21 cellular contexts compared by ENCODE assay signal in genomic region chr3:43009547-43009946, GRCh38. TPM values are rescaled to one million over a fixed set of nuclear protein-coding genes. Genes with fewer than 3 reads are reported as not detected.
"Had no signal": no experiment of that assay in that cellular context is flagged by ENCODE, and none has a peak within 500 bp of the region (broad histone marks: within the 10 kb centered on the region; RNA-seq: fewer than 3 reads in every experiment).

No MANE protein-coding gene starts in this region.

- H3K4me3 Mint-ChIP-seq: activated CD4-positive, alpha-beta T cell treated with anti-CD3 and anti-CD28 coated beads, Interleukin-2, amount 10 ng/mL, durations not matched to agents 24 days and 14 days; activated CD8-positive, alpha-beta T cell treated with anti-CD3 and anti-CD28 coated beads, Interleukin-2, amount 10 ng/mL, durations not matched to agents 7 days and 5 days; activated naive CD4-positive, alpha-beta T cell treated with anti-CD3 and anti-CD28 coated beads for 36 hours; activated naive CD8-positive, alpha-beta T cell treated with anti-CD3 and anti-CD28 coated beads, Interleukin-2, amount 50 U/mL, for 24 hours; activated T-cell treated with anti-CD3 and anti-CD28 coated beads, Interleukin-2, amount 50 U/mL, for 24 hours; brain; central memory CD8-positive, alpha-beta T cell; nephron had no signal

- H3K27me3 ChIP-seq: tibial artery had no signal

- H3K27me3 Mint-ChIP-seq: activated CD4-positive, alpha-beta T cell treated with anti-CD3 and anti-CD28 coated beads, Interleukin-2, amount 10 ng/mL, durations not matched to agents 24 days and 14 days; activated naive CD8-positive, alpha-beta T cell treated with anti-CD3 and anti-CD28 coated beads, Interleukin-2, amount 50 U/mL, for 24 hours; activated T-cell treated with anti-CD3 and anti-CD28 coated beads, Interleukin-2, amount 50 U/mL, for 24 hours; central memory CD8-positive, alpha-beta T cell had no signal

- H3K4me3 ChIP-seq: coronary artery, lung, tibial artery had no signal

- H3K36me3 Mint-ChIP-seq: brain had no signal

- H3K27ac ChIP-seq: coronary artery, tibial artery had no signal

- ATAC-seq: activated CD8-positive, alpha-beta T cell treated with anti-CD3 and anti-CD28 coated beads, Interleukin-2, amount 10 ng/mL, durations not matched to agents 7 days and 5 days; activated naive CD8-positive, alpha-beta T cell treated with anti-CD3 and anti-CD28 coated beads, Interleukin-2, amount 50 U/mL, for 24 hours; left cardiac atrium; stimulated activated naive CD8-positive, alpha-beta T cell treated with anti-CD3 and anti-CD28 coated beads, Interleukin-15, Interleukin-2, amounts not matched to agents 100 U/mL and 50 U/mL, for 24 hours had no signal

- H3K9me3 Mint-ChIP-seq: activated CD4-positive, alpha-beta T cell treated with anti-CD3 and anti-CD28 coated beads, Interleukin-2, amount 10 ng/mL, durations not matched to agents 24 days and 14 days; activated naive CD4-positive, alpha-beta T cell treated with anti-CD3 and anti-CD28 coated beads for 36 hours; activated naive CD8-positive, alpha-beta T cell treated with anti-CD3 and anti-CD28 coated beads, Interleukin-2, amount 50 U/mL, for 24 hours; activated T-helper 2 cell treated with anti-CD3 and anti-CD28 coated beads, Interferon-gamma antibody, Interleukin-2, Interleukin-4, amounts not matched to agents 10 μg/mL and 5 μg/mL and 100 μg/mL, durations not matched to agents 14 hours and 24 hours and 36 hours; brain; central memory CD8-positive, alpha-beta T cell; nephron had no signal

- H3K36me3 ChIP-seq: tibial artery had no signal

- H3K9me3 ChIP-seq: tibial artery had no signal

- H3K4me1 Mint-ChIP-seq: activated CD4-positive, alpha-beta T cell treated with anti-CD3 and anti-CD28 coated beads, Interleukin-2, amount 10 ng/mL, durations not matched to agents 24 days and 14 days; brain; central memory CD8-positive, alpha-beta T cell had no signal

- DNase-seq: activated CD4-positive, alpha-beta T cell treated with anti-CD3 and anti-CD28 coated beads, Interleukin-2, amount 10 ng/mL, durations not matched to agents 24 days and 14 days; activated CD8-positive, alpha-beta T cell treated with anti-CD3 and anti-CD28 coated beads, Interleukin-2, amount 10 ng/mL, durations not matched to agents 7 days and 5 days; activated naive CD4-positive, alpha-beta T cell treated with anti-CD3 and anti-CD28 coated beads for 36 hours; activated naive CD8-positive, alpha-beta T cell treated with anti-CD3 and anti-CD28 coated beads, Interleukin-2, amount 50 U/mL, for 24 hours; activated T-cell treated with anti-CD3 and anti-CD28 coated beads, Interleukin-2, amount 50 U/mL, for 24 hours; anterior cingulate cortex; erythroblast; left cardiac atrium; nucleus accumbens; retina; stimulated activated naive CD8-positive, alpha-beta T cell treated with anti-CD3 and anti-CD28 coated beads, Interleukin-15, Interleukin-2, amounts not matched to agents 100 U/mL and 50 U/mL, for 24 hours; substantia nigra; T1000; tibial artery had no signal

- H3K27ac Mint-ChIP-seq: activated CD4-positive, alpha-beta T cell treated with anti-CD3 and anti-CD28 coated beads, Interleukin-2, amount 10 ng/mL, durations not matched to agents 24 days and 14 days; activated CD8-positive, alpha-beta T cell treated with anti-CD3 and anti-CD28 coated beads, Interleukin-2, amount 10 ng/mL, durations not matched to agents 7 days and 5 days; activated naive CD4-positive, alpha-beta T cell treated with anti-CD3 and anti-CD28 coated beads for 36 hours; activated naive CD8-positive, alpha-beta T cell treated with anti-CD3 and anti-CD28 coated beads, Interleukin-2, amount 50 U/mL, for 24 hours; activated T-cell treated with anti-CD3 and anti-CD28 coated beads, Interleukin-2, amount 50 U/mL, for 24 hours; activated T-helper 2 cell treated with anti-CD3 and anti-CD28 coated beads, Interferon-gamma antibody, Interleukin-2, Interleukin-4, amounts not matched to agents 10 μg/mL and 5 μg/mL and 100 μg/mL, durations not matched to agents 14 hours and 24 hours and 36 hours; brain had no signal

RNA-seq across cellular contexts. Expression of gene GASK1A, which starts 30.4 kb away (rescaled TPM):
- total RNA-seq: activated CD4-positive, alpha-beta T cell treated with anti-CD3 and anti-CD28 coated beads, Interleukin-2, amount 10 ng/mL, durations not matched to agents 24 days and 14 days; activated CD8-positive, alpha-beta T cell treated with anti-CD3 and anti-CD28 coated beads, Interleukin-2, amount 10 ng/mL, durations not matched to agents 7 days and 5 days; activated naive CD4-positive, alpha-beta T cell treated with anti-CD3 and anti-CD28 coated beads for 36 hours; activated T-helper 2 cell treated with anti-CD3 and anti-CD28 coated beads, Interferon-gamma antibody, Interleukin-2, Interleukin-4, amounts not matched to agents 10 μg/mL and 5 μg/mL and 100 μg/mL, durations not matched to agents 14 hours and 24 hours and 36 hours; T-helper 1 cell treated with Interleukin-12 subunit alpha and Interleukin-12 subunit beta and Interleukin-4 antibody, amounts not matched to agents 30 ng/mL and 1 ng/mL, for 36 hours had no signal
